1 cellular context compared by ENCODE assay signal in the genomic region with DNA sequence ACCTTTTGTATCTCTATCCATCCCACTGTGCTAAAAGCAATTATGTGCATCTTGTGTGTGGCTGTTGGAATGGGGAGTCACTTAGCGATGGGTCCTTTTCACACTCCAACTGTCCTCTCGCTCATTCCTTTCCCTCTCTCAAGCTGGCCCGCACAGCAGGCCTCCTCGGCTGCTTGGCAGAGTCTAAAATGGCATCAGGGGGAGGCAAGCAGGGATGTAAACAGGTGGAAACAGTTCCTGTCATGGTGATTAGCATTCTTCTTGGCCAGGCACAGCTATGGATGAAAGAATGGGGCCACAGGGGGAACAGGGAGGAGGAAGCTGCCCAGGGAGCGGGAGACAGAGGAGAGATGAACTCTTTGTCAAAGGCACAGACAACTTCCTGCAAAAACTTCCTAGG.
TF ChIP-seq lines count a peak whose summit lies in the region.

No MANE protein-coding gene starts in this region.

TF ChIP-seq in H1, 55 proteins besides CTCF, POLR2A, EP300 and RAD21:
- TF ChIP-seq SRF (IDR thresholded peaks at IDR 0.05; ENCODE audit: low read depth, low read length) (no peak), CTBP2 (IDR thresholded peaks at IDR 0.05; ENCODE audit: borderline replicate concordance, insufficient read depth, insufficient read length, low read length) (no peak), ASH2L (IDR thresholded peaks at IDR 0.05; ENCODE audit: low read length) (peak; percentile 56), YY1 (IDR thresholded peaks at IDR 0.05; ENCODE audit: low read depth, low read length) (peak; percentile 68; the same call in 1 of the 2 replicates), TEAD4 (IDR thresholded peaks at IDR 0.05; ENCODE audit: low read depth, low read length) (peak; percentile 43; the same call in 1 of the 2 replicates), SIN3A (conservative IDR thresholded peaks at IDR 0.05 in 1 of 2, IDR thresholded peaks at IDR 0.05 in 1 of 2; ENCODE audit: low read depth in 1 of 2, low read length in 2 of 2) (0 out of 4 replicates have a peak, but pooled peaks of 1 of the 2 experiments have one; percentile 44), SP1 (IDR thresholded peaks at IDR 0.05; ENCODE audit: low read depth, low read length) (0 out of 2 replicates have a peak, but pooled peaks have one; percentile 32), E2F6 (IDR thresholded peaks at IDR 0.05) (0 out of 2 replicates have a peak, but pooled peaks have one; percentile 16), CHD2 (IDR thresholded peaks at IDR 0.05; ENCODE audit: low read length) (no peak), NRF1 (IDR thresholded peaks at IDR 0.05; ENCODE audit: low read depth, low read length) (no peak), HDAC6 (IDR thresholded peaks at IDR 0.05; ENCODE audit: low read depth, low read length) (no peak)
TF ChIP-seq in H1: peak in this region for 6.
